In genomic region chr14:69644814-69645213, GRCh38 we compare ENCODE assay signal across 11 cellular contexts. TPM values are rescaled to one million over a fixed set of nuclear protein-coding genes. Genes with fewer than 3 reads are reported as not detected.
DNase-seq lines count a peak whose midpoint lies in the region; ATAC-seq and TF ChIP-seq lines count a peak whose summit lies in the region.
"Had no signal": no experiment of that assay in that cellular context is flagged by ENCODE, and none has a peak within 500 bp of the region (broad histone marks: within the 10 kb centered on the region; RNA-seq: fewer than 3 reads in every experiment).

No MANE protein-coding gene starts in this region.

- intact Hi-C loops in Calu3 (cut with micrococcal nuclease; ENCODE audit: unreplicated experiment) (no loop called here), mammary epithelial cell (cut with micrococcal nuclease) (no loop called here)

- no peak for DNase-seq in Calu3
- peak; percentile 35 for DNase-seq in NOMO-1 treated with DMSO at 0.1 percent for 48 hours (lab: John Stamatoyannopoulos, UW; ENCODE audit: unreplicated experiment)
- DNase-seq in mammary epithelial cell = no peak
- no peak for DNase-seq in endothelial cell (ENCODE audit: low spot score)
- no peak for DNase-seq in GOT3 (lab: John Stamatoyannopoulos, UW)
- DNase-seq: CD4-positive, alpha-beta memory T cell; NCI-H2171 treated with DMSO at 0.1 percent for 48 hours had no signal

- BruUV-seq in Calu3 (replicated peaks; lab: Mats Ljungman, UMichigan) (no TSS peak), mammary epithelial cell (replicated peaks; lab: Mats Ljungman, UMichigan) (no TSS peak)

- peak overlapping the region; percentile 54 for H3K4me3 Mint-ChIP-seq in Calu3 (ENCODE audit: low read depth, unreplicated experiment)
- H3K4me3 Mint-ChIP-seq in nephron = no peak overlapping the region
- H3K4me3 Mint-ChIP-seq in endothelial cell (ENCODE audit: unreplicated experiment) = no peak overlapping the region
- H3K4me3 Mint-ChIP-seq: WTC11 had no signal

- dilution Hi-C loops in mammary epithelial cell (cut with HindIII; ENCODE audit: low sequenced_read_pairs) = loop anchor here (5.0 kb wide), 2 partner anchors 48 to 72 kb away; no protein-coding TSS in a partner anchor

- no peaks in the 10 kb centered on the region for H3K27me3 ChIP-seq in mammary epithelial cell (ENCODE audit: insufficient read depth, low read length)

- H4K20me1 ChIP-seq in mammary epithelial cell (ENCODE audit: insufficient read depth, low read length) = no peaks in the 10 kb centered on the region

- H3K27ac ChIP-seq in mammary epithelial cell (ENCODE audit: insufficient read depth, low read depth, low read length) = peak overlapping the region; percentile 70
- H3K27ac ChIP-seq: SK-N-MC had no signal

- ATAC-seq in HG02642 (IDR thresholded peaks at IDR 0.05; ENCODE audit: poor library complexity, unreplicated experiment) = no peak
- ATAC-seq: WTC11 had no signal

- no peak overlapping the region for H3K9ac ChIP-seq in mammary epithelial cell (ENCODE audit: insufficient read depth, low read length)

- WGBS in mammary epithelial cell (ENCODE audit: low coverage, missing lambda C conversion rate) = 100% methylated on average over 1 of the region's 1 CpG

- no peak for TF ChIP-seq CTCF in Calu3 (IDR thresholded peaks at IDR 0.05; ENCODE audit: unreplicated experiment)
- TF ChIP-seq CTCF in mammary epithelial cell (conservative IDR thresholded peaks at IDR 0.05 in 1 of 2, IDR thresholded peaks at IDR 0.05 in 1 of 2; ENCODE audit: extremely low read depth in 1 of 2, insufficient read depth in 1 of 2, low read depth in 1 of 2, low read length in 2 of 2) = no peak
- no peak for TF ChIP-seq CTCF in nephron (IDR thresholded peaks at IDR 0.05; ENCODE audit: unreplicated experiment in 3 of 3)
- no peak for TF ChIP-seq CTCF in endothelial cell (IDR thresholded peaks at IDR 0.05; ENCODE audit: unreplicated experiment)

- H3K27me3 Mint-ChIP-seq in Calu3 (ENCODE audit: unreplicated experiment) (no peaks in the 10 kb centered on the region), nephron (ENCODE audit: low read depth) (no peaks in the 10 kb centered on the region), endothelial cell (ENCODE audit: unreplicated experiment) (no peaks in the 10 kb centered on the region)
- H3K27me3 Mint-ChIP-seq: CD4-positive, alpha-beta memory T cell had no signal

- CTCF ChIA-PET in Calu3 (lab: Charles Lee) = interaction anchor here (1.7 kb wide), 1 partner anchor 24 kb away, joined by 4 read pairs; no protein-coding TSS in a partner anchor
- CTCF ChIA-PET in mammary epithelial cell (lab: Charles Lee; ENCODE audit: low non-redundant PET) = no interaction called here

- H3K4me3 ChIP-seq in mammary epithelial cell (replicated peaks in 1 of 3; ENCODE audit: insufficient read depth in 1 of 3, low read depth in 2 of 3, low read length in 3 of 3) = no peak overlapping the region
- H3K4me3 ChIP-seq: SK-N-MC had no signal

- H3K36me3 Mint-ChIP-seq in Calu3 (ENCODE audit: insufficient read depth, unreplicated experiment) = peaks cover 32% of the 10 kb centered on the region
- H3K36me3 Mint-ChIP-seq in nephron (ENCODE audit: low read depth) = peaks cover 43% of the 10 kb centered on the region
- H3K36me3 Mint-ChIP-seq in endothelial cell (ENCODE audit: low read depth, unreplicated experiment) = peaks cover 36% of the 10 kb centered on the region

- peaks cover 4% of the 10 kb centered on the region for H3K9me3 Mint-ChIP-seq in Calu3 (ENCODE audit: low read depth, unreplicated experiment)
- peaks cover 20% of the 10 kb centered on the region for H3K9me3 Mint-ChIP-seq in nephron
- no peaks in the 10 kb centered on the region for H3K9me3 Mint-ChIP-seq in endothelial cell (ENCODE audit: unreplicated experiment)

- H2AFZ ChIP-seq in mammary epithelial cell (ENCODE audit: low read depth, low read length) = no peak overlapping the region

- H3K4me1 ChIP-seq in mammary epithelial cell (ENCODE audit: insufficient read depth, low read length) = peaks cover 40% of the 10 kb centered on the region

- no peaks in the 10 kb centered on the region for H3K9me3 ChIP-seq in mammary epithelial cell (replicated peaks; ENCODE audit: insufficient read depth, low read length)

- in situ Hi-C loops in mammary epithelial cell (cut with MboI; ENCODE audit: low sequenced_read_pairs in 2 of 2) = no loop called here

- H3K27ac Mint-ChIP-seq in Calu3 (ENCODE audit: unreplicated experiment) = peak overlapping the region; percentile 99
- H3K27ac Mint-ChIP-seq in nephron = peak overlapping the region; percentile 14 to 77 (median 31)
- no peak overlapping the region for H3K27ac Mint-ChIP-seq in endothelial cell (ENCODE audit: unreplicated experiment)
- H3K27ac Mint-ChIP-seq: WTC11 had no signal

- H3K4me2 ChIP-seq in mammary epithelial cell (ENCODE audit: insufficient read depth, low read depth, low read length) = no peak overlapping the region

- H3K79me2 ChIP-seq in mammary epithelial cell (ENCODE audit: insufficient read depth, low read length) = peaks cover 94% of the 10 kb centered on the region

- H3K36me3 ChIP-seq in mammary epithelial cell (ENCODE audit: insufficient read depth, low read length) = no peaks in the 10 kb centered on the region

- H3K4me1 Mint-ChIP-seq in Calu3 (ENCODE audit: low read depth, unreplicated experiment) (peaks cover 62% of the 10 kb centered on the region), nephron (peaks cover 56% of the 10 kb centered on the region), endothelial cell (ENCODE audit: unreplicated experiment) (peaks cover 52% of the 10 kb centered on the region)

RNA-seq across cellular contexts. Expression of gene SUSD6, which starts 33.4 kb away (rescaled TPM):
- 44.7 and 45.5 TPM in 2 replicates for total RNA-seq in Calu3 (2022)
- 10 to 100 TPM; 34.8 to 45.6 TPM for total RNA-seq in mammary epithelial cell
- polyA plus RNA-seq in mammary epithelial cell = 17.1 TPM
- polyA minus RNA-seq in mammary epithelial cell = 41.4 TPM
- total RNA-seq in endothelial cell (ENCODE audit: unreplicated experiment) = 71.5 TPM
